ENCODE assay signal across 20 cellular contexts in the genomic region with DNA sequence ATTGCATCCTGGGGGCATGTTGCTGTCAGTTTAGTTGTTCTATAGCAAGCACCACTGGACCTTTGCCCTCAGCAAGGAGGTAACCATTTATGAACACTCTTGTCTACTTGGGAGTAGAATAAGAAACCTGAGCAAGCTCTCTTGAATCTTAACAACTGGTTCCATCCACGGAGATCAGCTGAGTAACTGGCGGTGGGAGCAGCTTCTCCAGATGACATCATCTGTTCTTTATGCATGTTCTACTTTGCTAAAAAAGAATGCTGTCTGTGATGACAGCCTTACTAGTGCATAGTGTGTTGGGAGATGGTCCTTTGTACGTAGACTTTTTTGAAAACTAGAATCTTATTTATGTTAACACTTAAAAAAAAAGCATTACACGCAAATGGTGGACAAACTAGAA.
DNase-seq lines count a peak whose midpoint lies in the region; ATAC-seq and TF ChIP-seq lines count a peak whose summit lies in the region.
"Had no signal": no experiment of that assay in that cellular context is flagged by ENCODE, and none has a peak within 500 bp of the region (broad histone marks: within the 10 kb centered on the region; RNA-seq: fewer than 3 reads in every experiment).

No MANE protein-coding gene starts in this region.

- TF ChIP-seq CTCF in choroid plexus epithelial cell (conservative IDR thresholded peaks at IDR 0.05; ENCODE audit: low read depth, low read length) = no peak

- peaks cover 31% of the 10 kb centered on the region for H3K4me1 Mint-ChIP-seq in T-helper 1 cell treated with Interleukin-12 subunit alpha and Interleukin-12 subunit beta and Interleukin-4 antibody, amounts not matched to agents 30 μg/mL and 1 μg/mL, for 36 hours (ENCODE audit: low read depth)
- H3K4me1 Mint-ChIP-seq: immature natural killer cell had no signal

- peak overlapping the region; percentile 7 for H3K27ac Mint-ChIP-seq in T-helper 1 cell treated with Interleukin-12 subunit alpha and Interleukin-12 subunit beta and Interleukin-4 antibody, amounts not matched to agents 30 μg/mL and 1 μg/mL, for 36 hours
- H3K27ac Mint-ChIP-seq: activated naive CD8-positive, alpha-beta T cell treated with anti-CD3 and anti-CD28 coated beads, Interleukin-2, amount 50 U/mL, for 24 hours; activated T-helper 17 cell treated with anti-CD3 and anti-CD28 coated beads, Interleukin-2, amount 50 U/mL, for 72 hours; CD8-positive, alpha-beta memory T cell had no signal

- H3K36me3 Mint-ChIP-seq in T-helper 1 cell treated with Interleukin-12 subunit alpha and Interleukin-12 subunit beta and Interleukin-4 antibody, amounts not matched to agents 30 μg/mL and 1 μg/mL, for 36 hours (ENCODE audit: low read depth) = peaks cover 1% of the 10 kb centered on the region
- H3K36me3 Mint-ChIP-seq: CD8-positive, alpha-beta memory T cell had no signal

- H3K27me3 Mint-ChIP-seq in T-helper 1 cell treated with Interleukin-12 subunit alpha and Interleukin-12 subunit beta and Interleukin-4 antibody, amounts not matched to agents 30 μg/mL and 1 μg/mL, for 36 hours (ENCODE audit: low read depth) = peaks cover 11% of the 10 kb centered on the region
- H3K27me3 Mint-ChIP-seq: activated naive CD8-positive, alpha-beta T cell treated with anti-CD3 and anti-CD28 coated beads, Interleukin-2, amount 50 U/mL, for 24 hours; activated T-helper 17 cell treated with anti-CD3 and anti-CD28 coated beads, Interleukin-2, amount 50 U/mL, for 72 hours; CD8-positive, alpha-beta memory T cell had no signal

- no peaks in the 10 kb centered on the region for H3K9me3 Mint-ChIP-seq in T-helper 1 cell treated with Interleukin-12 subunit alpha and Interleukin-12 subunit beta and Interleukin-4 antibody, amounts not matched to agents 30 μg/mL and 1 μg/mL, for 36 hours
- H3K9me3 Mint-ChIP-seq: activated naive CD8-positive, alpha-beta T cell treated with anti-CD3 and anti-CD28 coated beads, Interleukin-2, amount 50 U/mL, for 24 hours; activated T-helper 17 cell treated with anti-CD3 and anti-CD28 coated beads, Interleukin-2, amount 50 U/mL, for 72 hours; CD8-positive, alpha-beta memory T cell; immature natural killer cell; neural crest cell had no signal

- ATAC-seq in HG02678 (IDR thresholded peaks at IDR 0.05; ENCODE audit: unreplicated experiment) (no peak), HG03378 (IDR thresholded peaks at IDR 0.05; ENCODE audit: unreplicated experiment) (no peak), HG03457 (IDR thresholded peaks at IDR 0.05; ENCODE audit: unreplicated experiment) (no peak)

- no peak for DNase-seq in T-helper 1 cell
- DNase-seq in choroid plexus epithelial cell (ENCODE audit: low read depth) = peak; percentile 81
- DNase-seq in medulla oblongata (ENCODE audit: extremely low spot score) = peak; percentile 18
- peak; percentile 74 for DNase-seq in superior temporal gyrus (ENCODE audit: extremely low spot score)
- DNase-seq: activated naive CD8-positive, alpha-beta T cell treated with anti-CD3 and anti-CD28 coated beads, Interleukin-2, amount 50 U/mL, for 24 hours; CD8-positive, alpha-beta memory T cell; immature natural killer cell; mesendoderm; MG63; NCI-H1694; NCI-H510A; retina; SHP77; stomach had no signal

- no peak overlapping the region for H3K4me3 Mint-ChIP-seq in T-helper 1 cell treated with Interleukin-12 subunit alpha and Interleukin-12 subunit beta and Interleukin-4 antibody, amounts not matched to agents 30 μg/mL and 1 μg/mL, for 36 hours
- H3K4me3 Mint-ChIP-seq: activated naive CD8-positive, alpha-beta T cell treated with anti-CD3 and anti-CD28 coated beads, Interleukin-2, amount 50 U/mL, for 24 hours; activated T-helper 17 cell treated with anti-CD3 and anti-CD28 coated beads, Interleukin-2, amount 50 U/mL, for 72 hours; CD8-positive, alpha-beta memory T cell; immature natural killer cell; neural crest cell had no signal

- no peak overlapping the region for H3K4me3 ChIP-seq in choroid plexus epithelial cell (ENCODE audit: low read depth, low read length)
- H3K4me3 ChIP-seq: MG63, stomach had no signal

Comparison
In these comparisons a context has a peak if more than half of its experiments do, and no peak if none do; other contexts are left out.
1. DNase-seq: peak in choroid plexus epithelial cell (single experiment), medulla oblongata (single experiment) and superior temporal gyrus (single experiment); none in T-helper 1 cell (0 of 5).